Comparison of ENCODE assay signal across 1 cellular context in the genomic region with DNA sequence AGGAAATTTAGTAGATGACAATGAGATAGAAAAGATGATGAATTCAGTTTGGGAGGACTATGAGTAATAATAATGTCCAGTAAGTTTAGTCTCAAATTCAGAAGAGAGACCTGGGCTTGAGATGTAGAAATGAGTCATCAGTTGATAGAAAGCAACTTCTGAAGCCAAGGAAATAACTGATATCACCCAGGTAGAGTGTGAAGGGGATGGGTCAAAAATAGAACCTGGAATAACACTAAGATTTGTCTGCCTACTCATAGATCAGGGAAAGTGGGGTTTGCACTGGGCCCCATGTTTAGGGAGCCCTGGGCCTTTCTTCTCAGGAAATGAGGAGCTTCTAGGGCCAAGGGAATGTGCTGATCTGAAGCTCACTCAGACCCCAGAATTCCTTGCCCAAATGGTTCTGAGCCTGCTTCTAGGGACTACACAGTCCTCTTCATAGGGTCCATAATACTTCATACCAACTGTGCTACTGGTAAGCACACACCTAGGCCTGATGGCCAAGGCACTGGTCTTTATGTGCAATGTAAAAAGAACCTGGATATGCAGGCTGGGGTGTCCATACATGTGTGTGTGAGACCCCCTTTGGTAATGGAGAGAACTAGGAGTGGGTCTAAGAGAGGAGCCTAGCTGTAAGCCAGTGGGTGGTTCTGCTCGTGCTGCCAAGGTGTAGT.
A peak's percentile ranks its signal among the peaks of the same experiment; 100 is the strongest.
TF ChIP-seq lines count a peak whose summit lies in the region.

No MANE protein-coding gene starts in this region.

TF ChIP-seq in GM12878, 131 proteins besides CTCF, POLR2A, EP300 and RAD21 (continued from another document and continues in another):
- TF ChIP-seq, protein P1, sequence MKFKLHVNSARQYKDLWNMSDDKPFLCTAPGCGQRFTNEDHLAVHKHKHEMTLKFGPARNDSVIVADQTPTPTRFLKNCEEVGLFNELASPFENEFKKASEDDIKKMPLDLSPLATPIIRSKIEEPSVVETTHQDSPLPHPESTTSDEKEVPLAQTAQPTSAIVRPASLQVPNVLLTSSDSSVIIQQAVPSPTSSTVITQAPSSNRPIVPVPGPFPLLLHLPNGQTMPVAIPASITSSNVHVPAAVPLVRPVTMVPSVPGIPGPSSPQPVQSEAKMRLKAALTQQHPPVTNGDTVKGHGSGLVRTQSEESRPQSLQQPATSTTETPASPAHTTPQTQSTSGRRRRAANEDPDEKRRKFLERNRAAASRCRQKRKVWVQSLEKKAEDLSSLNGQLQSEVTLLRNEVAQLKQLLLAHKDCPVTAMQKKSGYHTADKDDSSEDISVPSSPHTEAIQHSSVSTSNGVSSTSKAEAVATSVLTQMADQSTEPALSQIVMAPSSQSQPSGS (IDR thresholded peaks at IDR 0.05; ENCODE audit: low read length): no peak
- TF ChIP-seq, protein P2, sequence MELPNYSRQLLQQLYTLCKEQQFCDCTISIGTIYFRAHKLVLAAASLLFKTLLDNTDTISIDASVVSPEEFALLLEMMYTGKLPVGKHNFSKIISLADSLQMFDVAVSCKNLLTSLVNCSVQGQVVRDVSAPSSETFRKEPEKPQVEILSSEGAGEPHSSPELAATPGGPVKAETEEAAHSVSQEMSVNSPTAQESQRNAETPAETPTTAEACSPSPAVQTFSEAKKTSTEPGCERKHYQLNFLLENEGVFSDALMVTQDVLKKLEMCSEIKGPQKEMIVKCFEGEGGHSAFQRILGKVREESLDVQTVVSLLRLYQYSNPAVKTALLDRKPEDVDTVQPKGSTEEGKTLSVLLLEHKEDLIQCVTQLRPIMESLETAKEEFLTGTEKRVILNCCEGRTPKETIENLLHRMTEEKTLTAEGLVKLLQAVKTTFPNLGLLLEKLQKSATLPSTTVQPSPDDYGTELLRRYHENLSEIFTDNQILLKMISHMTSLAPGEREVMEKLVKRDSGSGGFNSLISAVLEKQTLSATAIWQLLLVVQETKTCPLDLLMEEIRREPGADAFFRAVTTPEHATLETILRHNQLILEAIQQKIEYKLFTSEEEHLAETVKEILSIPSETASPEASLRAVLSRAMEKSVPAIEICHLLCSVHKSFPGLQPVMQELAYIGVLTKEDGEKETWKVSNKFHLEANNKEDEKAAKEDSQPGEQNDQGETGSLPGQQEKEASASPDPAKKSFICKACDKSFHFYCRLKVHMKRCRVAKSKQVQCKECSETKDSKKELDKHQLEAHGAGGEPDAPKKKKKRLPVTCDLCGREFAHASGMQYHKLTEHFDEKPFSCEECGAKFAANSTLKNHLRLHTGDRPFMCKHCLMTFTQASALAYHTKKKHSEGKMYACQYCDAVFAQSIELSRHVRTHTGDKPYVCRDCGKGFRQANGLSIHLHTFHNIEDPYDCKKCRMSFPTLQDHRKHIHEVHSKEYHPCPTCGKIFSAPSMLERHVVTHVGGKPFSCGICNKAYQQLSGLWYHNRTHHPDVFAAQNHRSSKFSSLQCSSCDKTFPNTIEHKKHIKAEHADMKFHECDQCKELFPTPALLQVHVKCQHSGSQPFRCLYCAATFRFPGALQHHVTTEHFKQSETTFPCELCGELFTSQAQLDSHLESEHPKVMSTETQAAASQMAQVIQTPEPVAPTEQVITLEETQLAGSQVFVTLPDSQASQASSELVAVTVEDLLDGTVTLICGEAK (IDR thresholded peaks at IDR 0.05; ENCODE audit: borderline replicate concordance): no peak
- TF ChIP-seq BHLHE40 (IDR thresholded peaks at IDR 0.05; ENCODE audit: borderline replicate concordance in 1 of 2, low read depth in 2 of 2, low read length in 1 of 2) (no peak), MTA3 (IDR thresholded peaks at IDR 0.05; ENCODE audit: borderline replicate concordance, low read length) (peak; percentile 60; the same call in 1 of the 2 replicates), EZH2 (IDR thresholded peaks at IDR 0.05; ENCODE audit: borderline replicate concordance, control insufficient read depth, low read depth, low read length) (no peak), YY1 (IDR thresholded peaks at IDR 0.05; ENCODE audit: low read depth, low read length) (no peak), MTA2 (IDR thresholded peaks at IDR 0.05; ENCODE audit: low read depth) (no peak), ZNF24 (IDR thresholded peaks at IDR 0.05) (no peak), EGR1 (IDR thresholded peaks at IDR 0.05; ENCODE audit: borderline replicate concordance in 1 of 2, low read depth in 2 of 2, low read length in 2 of 2) (no peak), ATF7 (IDR thresholded peaks at IDR 0.05; ENCODE audit: low read depth) (no peak), RCOR1 (conservative IDR thresholded peaks at IDR 0.05; ENCODE audit: low read depth, low read length) (no peak), IKZF2 (IDR thresholded peaks at IDR 0.05) (no peak), NFYA (IDR thresholded peaks at IDR 0.05; ENCODE audit: borderline replicate concordance, low read depth, low read length) (no peak), PML (IDR thresholded peaks at IDR 0.05; ENCODE audit: low read length) (no peak), SPI1 (IDR thresholded peaks at IDR 0.05; ENCODE audit: borderline replicate concordance, insufficient read depth, low read depth, low read length) (no peak), SREBF1 (IDR thresholded peaks at IDR 0.05; ENCODE audit: low read length) (no peak), RBBP5 (conservative IDR thresholded peaks at IDR 0.05) (no peak)
- TF ChIP-seq, protein P3, sequence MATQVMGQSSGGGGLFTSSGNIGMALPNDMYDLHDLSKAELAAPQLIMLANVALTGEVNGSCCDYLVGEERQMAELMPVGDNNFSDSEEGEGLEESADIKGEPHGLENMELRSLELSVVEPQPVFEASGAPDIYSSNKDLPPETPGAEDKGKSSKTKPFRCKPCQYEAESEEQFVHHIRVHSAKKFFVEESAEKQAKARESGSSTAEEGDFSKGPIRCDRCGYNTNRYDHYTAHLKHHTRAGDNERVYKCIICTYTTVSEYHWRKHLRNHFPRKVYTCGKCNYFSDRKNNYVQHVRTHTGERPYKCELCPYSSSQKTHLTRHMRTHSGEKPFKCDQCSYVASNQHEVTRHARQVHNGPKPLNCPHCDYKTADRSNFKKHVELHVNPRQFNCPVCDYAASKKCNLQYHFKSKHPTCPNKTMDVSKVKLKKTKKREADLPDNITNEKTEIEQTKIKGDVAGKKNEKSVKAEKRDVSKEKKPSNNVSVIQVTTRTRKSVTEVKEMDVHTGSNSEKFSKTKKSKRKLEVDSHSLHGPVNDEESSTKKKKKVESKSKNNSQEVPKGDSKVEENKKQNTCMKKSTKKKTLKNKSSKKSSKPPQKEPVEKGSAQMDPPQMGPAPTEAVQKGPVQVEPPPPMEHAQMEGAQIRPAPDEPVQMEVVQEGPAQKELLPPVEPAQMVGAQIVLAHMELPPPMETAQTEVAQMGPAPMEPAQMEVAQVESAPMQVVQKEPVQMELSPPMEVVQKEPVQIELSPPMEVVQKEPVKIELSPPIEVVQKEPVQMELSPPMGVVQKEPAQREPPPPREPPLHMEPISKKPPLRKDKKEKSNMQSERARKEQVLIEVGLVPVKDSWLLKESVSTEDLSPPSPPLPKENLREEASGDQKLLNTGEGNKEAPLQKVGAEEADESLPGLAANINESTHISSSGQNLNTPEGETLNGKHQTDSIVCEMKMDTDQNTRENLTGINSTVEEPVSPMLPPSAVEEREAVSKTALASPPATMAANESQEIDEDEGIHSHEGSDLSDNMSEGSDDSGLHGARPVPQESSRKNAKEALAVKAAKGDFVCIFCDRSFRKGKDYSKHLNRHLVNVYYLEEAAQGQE (IDR thresholded peaks at IDR 0.05; ENCODE audit: low read depth, low read length): no peak
- TF ChIP-seq, protein P4, sequence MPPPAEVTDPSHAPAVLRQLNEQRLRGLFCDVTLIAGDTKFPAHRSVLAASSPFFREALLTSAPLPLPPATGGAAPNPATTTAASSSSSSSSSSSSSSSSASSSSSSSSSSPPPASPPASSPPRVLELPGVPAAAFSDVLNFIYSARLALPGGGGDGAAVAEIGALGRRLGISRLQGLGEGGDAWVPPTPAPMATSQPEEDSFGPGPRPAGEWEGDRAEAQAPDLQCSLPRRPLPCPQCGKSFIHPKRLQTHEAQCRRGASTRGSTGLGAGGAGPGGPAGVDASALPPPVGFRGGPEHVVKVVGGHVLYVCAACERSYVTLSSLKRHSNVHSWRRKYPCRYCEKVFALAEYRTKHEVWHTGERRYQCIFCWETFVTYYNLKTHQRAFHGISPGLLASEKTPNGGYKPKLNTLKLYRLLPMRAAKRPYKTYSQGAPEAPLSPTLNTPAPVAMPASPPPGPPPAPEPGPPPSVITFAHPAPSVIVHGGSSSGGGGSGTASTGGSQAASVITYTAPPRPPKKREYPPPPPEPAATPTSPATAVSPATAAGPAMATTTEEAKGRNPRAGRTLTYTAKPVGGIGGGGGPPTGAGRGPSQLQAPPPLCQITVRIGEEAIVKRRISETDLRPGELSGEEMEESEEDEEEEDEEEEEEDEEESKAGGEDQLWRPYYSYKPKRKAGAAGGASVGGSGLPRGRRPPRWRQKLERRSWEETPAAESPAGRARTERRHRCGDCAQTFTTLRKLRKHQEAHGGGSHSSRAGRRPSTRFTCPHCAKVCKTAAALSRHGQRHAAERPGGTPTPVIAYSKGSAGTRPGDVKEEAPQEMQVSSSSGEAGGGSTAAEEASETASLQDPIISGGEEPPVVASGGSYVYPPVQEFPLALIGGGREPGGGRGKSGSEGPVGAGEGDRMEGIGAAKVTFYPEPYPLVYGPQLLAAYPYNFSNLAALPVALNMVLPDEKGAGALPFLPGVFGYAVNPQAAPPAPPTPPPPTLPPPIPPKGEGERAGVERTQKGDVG (CRISPR knock-in tag; IDR thresholded peaks at IDR 0.05): no peak
- TF ChIP-seq, protein P5, sequence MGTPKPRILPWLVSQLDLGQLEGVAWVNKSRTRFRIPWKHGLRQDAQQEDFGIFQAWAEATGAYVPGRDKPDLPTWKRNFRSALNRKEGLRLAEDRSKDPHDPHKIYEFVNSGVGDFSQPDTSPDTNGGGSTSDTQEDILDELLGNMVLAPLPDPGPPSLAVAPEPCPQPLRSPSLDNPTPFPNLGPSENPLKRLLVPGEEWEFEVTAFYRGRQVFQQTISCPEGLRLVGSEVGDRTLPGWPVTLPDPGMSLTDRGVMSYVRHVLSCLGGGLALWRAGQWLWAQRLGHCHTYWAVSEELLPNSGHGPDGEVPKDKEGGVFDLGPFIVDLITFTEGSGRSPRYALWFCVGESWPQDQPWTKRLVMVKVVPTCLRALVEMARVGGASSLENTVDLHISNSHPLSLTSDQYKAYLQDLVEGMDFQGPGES (IDR thresholded peaks at IDR 0.05): no peak
- TF ChIP-seq, protein P6, sequence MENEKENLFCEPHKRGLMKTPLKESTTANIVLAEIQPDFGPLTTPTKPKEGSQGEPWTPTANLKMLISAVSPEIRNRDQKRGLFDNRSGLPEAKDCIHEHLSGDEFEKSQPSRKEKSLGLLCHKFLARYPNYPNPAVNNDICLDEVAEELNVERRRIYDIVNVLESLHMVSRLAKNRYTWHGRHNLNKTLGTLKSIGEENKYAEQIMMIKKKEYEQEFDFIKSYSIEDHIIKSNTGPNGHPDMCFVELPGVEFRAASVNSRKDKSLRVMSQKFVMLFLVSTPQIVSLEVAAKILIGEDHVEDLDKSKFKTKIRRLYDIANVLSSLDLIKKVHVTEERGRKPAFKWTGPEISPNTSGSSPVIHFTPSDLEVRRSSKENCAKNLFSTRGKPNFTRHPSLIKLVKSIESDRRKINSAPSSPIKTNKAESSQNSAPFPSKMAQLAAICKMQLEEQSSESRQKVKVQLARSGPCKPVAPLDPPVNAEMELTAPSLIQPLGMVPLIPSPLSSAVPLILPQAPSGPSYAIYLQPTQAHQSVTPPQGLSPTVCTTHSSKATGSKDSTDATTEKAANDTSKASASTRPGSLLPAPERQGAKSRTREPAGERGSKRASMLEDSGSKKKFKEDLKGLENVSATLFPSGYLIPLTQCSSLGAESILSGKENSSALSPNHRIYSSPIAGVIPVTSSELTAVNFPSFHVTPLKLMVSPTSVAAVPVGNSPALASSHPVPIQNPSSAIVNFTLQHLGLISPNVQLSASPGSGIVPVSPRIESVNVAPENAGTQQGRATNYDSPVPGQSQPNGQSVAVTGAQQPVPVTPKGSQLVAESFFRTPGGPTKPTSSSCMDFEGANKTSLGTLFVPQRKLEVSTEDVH (IDR thresholded peaks at IDR 0.05; ENCODE audit: low read depth, partially characterized antibody): peak; percentile 33
- TF ChIP-seq, protein P7, sequence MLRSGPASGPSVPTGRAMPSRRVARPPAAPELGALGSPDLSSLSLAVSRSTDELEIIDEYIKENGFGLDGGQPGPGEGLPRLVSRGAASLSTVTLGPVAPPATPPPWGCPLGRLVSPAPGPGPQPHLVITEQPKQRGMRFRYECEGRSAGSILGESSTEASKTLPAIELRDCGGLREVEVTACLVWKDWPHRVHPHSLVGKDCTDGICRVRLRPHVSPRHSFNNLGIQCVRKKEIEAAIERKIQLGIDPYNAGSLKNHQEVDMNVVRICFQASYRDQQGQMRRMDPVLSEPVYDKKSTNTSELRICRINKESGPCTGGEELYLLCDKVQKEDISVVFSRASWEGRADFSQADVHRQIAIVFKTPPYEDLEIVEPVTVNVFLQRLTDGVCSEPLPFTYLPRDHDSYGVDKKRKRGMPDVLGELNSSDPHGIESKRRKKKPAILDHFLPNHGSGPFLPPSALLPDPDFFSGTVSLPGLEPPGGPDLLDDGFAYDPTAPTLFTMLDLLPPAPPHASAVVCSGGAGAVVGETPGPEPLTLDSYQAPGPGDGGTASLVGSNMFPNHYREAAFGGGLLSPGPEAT (IDR thresholded peaks at IDR 0.05; ENCODE audit: low read depth): no peak
- TF ChIP-seq, protein P8, sequence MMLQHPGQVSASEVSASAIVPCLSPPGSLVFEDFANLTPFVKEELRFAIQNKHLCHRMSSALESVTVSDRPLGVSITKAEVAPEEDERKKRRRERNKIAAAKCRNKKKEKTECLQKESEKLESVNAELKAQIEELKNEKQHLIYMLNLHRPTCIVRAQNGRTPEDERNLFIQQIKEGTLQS (IDR thresholded peaks at IDR 0.05; ENCODE audit: borderline replicate concordance, extremely low read depth, low read depth, low read length): no peak
- TF ChIP-seq, protein P9, sequence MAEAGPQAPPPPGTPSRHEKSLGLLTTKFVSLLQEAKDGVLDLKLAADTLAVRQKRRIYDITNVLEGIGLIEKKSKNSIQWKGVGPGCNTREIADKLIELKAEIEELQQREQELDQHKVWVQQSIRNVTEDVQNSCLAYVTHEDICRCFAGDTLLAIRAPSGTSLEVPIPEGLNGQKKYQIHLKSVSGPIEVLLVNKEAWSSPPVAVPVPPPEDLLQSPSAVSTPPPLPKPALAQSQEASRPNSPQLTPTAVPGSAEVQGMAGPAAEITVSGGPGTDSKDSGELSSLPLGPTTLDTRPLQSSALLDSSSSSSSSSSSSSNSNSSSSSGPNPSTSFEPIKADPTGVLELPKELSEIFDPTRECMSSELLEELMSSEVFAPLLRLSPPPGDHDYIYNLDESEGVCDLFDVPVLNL (IDR thresholded peaks at IDR 0.05; ENCODE audit: low read depth, low read length): no peak
